Comparison of ENCODE assay signal across 1 cellular context in the genomic region with DNA sequence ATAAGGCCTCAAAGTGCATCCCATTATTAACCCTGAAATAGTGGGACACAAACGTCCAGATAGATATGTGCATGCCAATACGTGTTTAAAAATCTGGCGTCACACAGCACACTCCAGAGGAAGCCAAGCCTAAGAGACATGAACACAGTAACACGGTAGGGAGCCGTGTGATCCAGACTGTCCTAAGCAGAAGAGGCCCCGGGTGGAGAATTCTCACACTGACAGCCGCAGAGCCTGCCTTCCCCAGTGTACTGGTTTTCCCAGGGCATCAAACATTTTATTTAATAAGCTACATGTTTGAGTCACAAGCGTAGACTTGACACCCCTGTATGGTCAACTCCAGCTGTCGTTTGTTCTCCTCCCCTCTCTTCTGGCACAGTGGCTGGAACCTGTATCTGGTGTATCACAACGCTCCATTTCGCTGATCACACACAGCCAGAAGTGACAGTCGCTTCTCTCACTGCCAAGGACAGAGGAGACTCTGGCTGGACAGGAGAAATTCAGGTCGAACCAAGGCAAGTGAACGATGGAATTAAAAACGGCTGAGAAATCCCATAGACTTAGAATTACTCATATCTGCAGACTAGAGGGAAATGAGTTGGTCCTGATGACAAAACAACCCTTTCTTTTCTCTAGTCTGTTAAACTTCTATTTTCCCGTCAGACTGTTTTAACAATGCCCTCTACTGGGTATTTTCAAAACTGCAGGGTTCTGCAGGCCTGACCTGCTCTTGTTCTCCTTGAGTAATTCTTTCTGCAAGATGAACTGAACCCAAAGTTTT.
TF ChIP-seq lines count a peak whose summit lies in the region.

No MANE protein-coding gene starts in this region.

TF ChIP-seq in GM12878, 131 proteins besides CTCF, POLR2A, EP300 and RAD21 (continued from another document):
- TF ChIP-seq, protein P1, sequence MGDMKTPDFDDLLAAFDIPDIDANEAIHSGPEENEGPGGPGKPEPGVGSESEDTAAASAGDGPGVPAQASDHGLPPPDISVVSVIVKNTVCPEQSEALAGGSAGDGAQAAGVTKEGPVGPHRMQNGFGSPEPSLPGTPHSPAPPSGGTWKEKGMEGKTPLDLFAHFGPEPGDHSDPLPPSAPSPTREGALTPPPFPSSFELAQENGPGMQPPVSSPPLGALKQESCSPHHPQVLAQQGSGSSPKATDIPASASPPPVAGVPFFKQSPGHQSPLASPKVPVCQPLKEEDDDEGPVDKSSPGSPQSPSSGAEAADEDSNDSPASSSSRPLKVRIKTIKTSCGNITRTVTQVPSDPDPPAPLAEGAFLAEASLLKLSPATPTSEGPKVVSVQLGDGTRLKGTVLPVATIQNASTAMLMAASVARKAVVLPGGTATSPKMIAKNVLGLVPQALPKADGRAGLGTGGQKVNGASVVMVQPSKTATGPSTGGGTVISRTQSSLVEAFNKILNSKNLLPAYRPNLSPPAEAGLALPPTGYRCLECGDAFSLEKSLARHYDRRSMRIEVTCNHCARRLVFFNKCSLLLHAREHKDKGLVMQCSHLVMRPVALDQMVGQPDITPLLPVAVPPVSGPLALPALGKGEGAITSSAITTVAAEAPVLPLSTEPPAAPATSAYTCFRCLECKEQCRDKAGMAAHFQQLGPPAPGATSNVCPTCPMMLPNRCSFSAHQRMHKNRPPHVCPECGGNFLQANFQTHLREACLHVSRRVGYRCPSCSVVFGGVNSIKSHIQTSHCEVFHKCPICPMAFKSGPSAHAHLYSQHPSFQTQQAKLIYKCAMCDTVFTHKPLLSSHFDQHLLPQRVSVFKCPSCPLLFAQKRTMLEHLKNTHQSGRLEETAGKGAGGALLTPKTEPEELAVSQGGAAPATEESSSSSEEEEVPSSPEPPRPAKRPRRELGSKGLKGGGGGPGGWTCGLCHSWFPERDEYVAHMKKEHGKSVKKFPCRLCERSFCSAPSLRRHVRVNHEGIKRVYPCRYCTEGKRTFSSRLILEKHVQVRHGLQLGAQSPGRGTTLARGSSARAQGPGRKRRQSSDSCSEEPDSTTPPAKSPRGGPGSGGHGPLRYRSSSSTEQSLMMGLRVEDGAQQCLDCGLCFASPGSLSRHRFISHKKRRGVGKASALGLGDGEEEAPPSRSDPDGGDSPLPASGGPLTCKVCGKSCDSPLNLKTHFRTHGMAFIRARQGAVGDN (IDR thresholded peaks at IDR 0.05): no peak
- TF ChIP-seq USF2 (IDR thresholded peaks at IDR 0.05; ENCODE audit: borderline replicate concordance, low read depth, low read length) (no peak), STAT3 (IDR thresholded peaks at IDR 0.05; ENCODE audit: low read depth, low read length) (no peak), FOXM1 (IDR thresholded peaks at IDR 0.05; ENCODE audit: low read depth, low read length) (peak; percentile 54; the same call in 1 of the 2 replicates), TCF3 (IDR thresholded peaks at IDR 0.05; ENCODE audit: borderline replicate concordance, insufficient read depth, low read depth, low read length) (no peak), SREBF1 (IDR thresholded peaks at IDR 0.05; ENCODE audit: low read length) (no peak), RAD51 (IDR thresholded peaks at IDR 0.05) (no peak), HDAC6 (IDR thresholded peaks at IDR 0.05; ENCODE audit: unreplicated experiment) (no peak), POU2F2 (IDR thresholded peaks at IDR 0.05; ENCODE audit: borderline replicate concordance, low read depth, low read length) (no peak), SKIL (IDR thresholded peaks at IDR 0.05; ENCODE audit: low read depth, poor library complexity, severe bottlenecking) (no peak), TAF1 (IDR thresholded peaks at IDR 0.05; ENCODE audit: borderline replicate concordance, low read depth, low read length) (no peak), SMC3 (IDR thresholded peaks at IDR 0.05; ENCODE audit: borderline replicate concordance, low read length) (peak; percentile 74; the same call in 1 of the 2 replicates), BHLHE40 (IDR thresholded peaks at IDR 0.05; ENCODE audit: borderline replicate concordance in 1 of 2, low read depth in 2 of 2, low read length in 1 of 2) (no peak), CBX3 (IDR thresholded peaks at IDR 0.05; ENCODE audit: borderline replicate concordance, low read depth) (no peak), ZNF622 (IDR thresholded peaks at IDR 0.05) (no peak), FOS (IDR thresholded peaks at IDR 0.05; ENCODE audit: borderline replicate concordance, extremely low read depth, insufficient read length) (no peak), RFX5 (IDR thresholded peaks at IDR 0.05; ENCODE audit: low read depth, low read length) (no peak), MTA2 (IDR thresholded peaks at IDR 0.05; ENCODE audit: low read depth) (0 out of 2 replicates have a peak, but pooled peaks have one; percentile 8), NRF1 (conservative IDR thresholded peaks at IDR 0.05; ENCODE audit: low read depth, low read length) (no peak), TARDBP (IDR thresholded peaks at IDR 0.05; ENCODE audit: borderline replicate concordance) (no peak), JUNB (IDR thresholded peaks at IDR 0.05) (peak; percentile 71), GABPA (IDR thresholded peaks at IDR 0.05; ENCODE audit: low read depth) (no peak), POLR2AphosphoS5 (IDR thresholded peaks at IDR 0.05; ENCODE audit: low read length) (no peak)
- TF ChIP-seq, protein P2, sequence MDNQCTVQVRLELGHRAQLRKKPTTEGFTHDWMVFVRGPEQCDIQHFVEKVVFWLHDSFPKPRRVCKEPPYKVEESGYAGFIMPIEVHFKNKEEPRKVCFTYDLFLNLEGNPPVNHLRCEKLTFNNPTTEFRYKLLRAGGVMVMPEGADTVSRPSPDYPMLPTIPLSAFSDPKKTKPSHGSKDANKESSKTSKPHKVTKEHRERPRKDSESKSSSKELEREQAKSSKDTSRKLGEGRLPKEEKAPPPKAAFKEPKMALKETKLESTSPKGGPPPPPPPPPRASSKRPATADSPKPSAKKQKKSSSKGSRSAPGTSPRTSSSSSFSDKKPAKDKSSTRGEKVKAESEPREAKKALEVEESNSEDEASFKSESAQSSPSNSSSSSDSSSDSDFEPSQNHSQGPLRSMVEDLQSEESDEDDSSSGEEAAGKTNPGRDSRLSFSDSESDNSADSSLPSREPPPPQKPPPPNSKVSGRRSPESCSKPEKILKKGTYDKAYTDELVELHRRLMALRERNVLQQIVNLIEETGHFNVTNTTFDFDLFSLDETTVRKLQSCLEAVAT (IDR thresholded peaks at IDR 0.05): no peak
- TF ChIP-seq, protein P3, sequence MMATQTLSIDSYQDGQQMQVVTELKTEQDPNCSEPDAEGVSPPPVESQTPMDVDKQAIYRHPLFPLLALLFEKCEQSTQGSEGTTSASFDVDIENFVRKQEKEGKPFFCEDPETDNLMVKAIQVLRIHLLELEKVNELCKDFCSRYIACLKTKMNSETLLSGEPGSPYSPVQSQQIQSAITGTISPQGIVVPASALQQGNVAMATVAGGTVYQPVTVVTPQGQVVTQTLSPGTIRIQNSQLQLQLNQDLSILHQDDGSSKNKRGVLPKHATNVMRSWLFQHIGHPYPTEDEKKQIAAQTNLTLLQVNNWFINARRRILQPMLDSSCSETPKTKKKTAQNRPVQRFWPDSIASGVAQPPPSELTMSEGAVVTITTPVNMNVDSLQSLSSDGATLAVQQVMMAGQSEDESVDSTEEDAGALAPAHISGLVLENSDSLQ (IDR thresholded peaks at IDR 0.05): no peak
- TF ChIP-seq, protein P4, sequence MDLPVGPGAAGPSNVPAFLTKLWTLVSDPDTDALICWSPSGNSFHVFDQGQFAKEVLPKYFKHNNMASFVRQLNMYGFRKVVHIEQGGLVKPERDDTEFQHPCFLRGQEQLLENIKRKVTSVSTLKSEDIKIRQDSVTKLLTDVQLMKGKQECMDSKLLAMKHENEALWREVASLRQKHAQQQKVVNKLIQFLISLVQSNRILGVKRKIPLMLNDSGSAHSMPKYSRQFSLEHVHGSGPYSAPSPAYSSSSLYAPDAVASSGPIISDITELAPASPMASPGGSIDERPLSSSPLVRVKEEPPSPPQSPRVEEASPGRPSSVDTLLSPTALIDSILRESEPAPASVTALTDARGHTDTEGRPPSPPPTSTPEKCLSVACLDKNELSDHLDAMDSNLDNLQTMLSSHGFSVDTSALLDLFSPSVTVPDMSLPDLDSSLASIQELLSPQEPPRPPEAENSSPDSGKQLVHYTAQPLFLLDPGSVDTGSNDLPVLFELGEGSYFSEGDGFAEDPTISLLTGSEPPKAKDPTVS (IDR thresholded peaks at IDR 0.05; ENCODE audit: low read depth, low read length): no peak
- TF ChIP-seq, protein P5, sequence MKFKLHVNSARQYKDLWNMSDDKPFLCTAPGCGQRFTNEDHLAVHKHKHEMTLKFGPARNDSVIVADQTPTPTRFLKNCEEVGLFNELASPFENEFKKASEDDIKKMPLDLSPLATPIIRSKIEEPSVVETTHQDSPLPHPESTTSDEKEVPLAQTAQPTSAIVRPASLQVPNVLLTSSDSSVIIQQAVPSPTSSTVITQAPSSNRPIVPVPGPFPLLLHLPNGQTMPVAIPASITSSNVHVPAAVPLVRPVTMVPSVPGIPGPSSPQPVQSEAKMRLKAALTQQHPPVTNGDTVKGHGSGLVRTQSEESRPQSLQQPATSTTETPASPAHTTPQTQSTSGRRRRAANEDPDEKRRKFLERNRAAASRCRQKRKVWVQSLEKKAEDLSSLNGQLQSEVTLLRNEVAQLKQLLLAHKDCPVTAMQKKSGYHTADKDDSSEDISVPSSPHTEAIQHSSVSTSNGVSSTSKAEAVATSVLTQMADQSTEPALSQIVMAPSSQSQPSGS (IDR thresholded peaks at IDR 0.05; ENCODE audit: low read length): no peak
- TF ChIP-seq, protein P6, sequence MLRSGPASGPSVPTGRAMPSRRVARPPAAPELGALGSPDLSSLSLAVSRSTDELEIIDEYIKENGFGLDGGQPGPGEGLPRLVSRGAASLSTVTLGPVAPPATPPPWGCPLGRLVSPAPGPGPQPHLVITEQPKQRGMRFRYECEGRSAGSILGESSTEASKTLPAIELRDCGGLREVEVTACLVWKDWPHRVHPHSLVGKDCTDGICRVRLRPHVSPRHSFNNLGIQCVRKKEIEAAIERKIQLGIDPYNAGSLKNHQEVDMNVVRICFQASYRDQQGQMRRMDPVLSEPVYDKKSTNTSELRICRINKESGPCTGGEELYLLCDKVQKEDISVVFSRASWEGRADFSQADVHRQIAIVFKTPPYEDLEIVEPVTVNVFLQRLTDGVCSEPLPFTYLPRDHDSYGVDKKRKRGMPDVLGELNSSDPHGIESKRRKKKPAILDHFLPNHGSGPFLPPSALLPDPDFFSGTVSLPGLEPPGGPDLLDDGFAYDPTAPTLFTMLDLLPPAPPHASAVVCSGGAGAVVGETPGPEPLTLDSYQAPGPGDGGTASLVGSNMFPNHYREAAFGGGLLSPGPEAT (IDR thresholded peaks at IDR 0.05; ENCODE audit: low read depth): 0 out of 2 replicates have a peak, but pooled peaks have one; percentile 17
